In genomic region chr2:62198237-62198633, GRCh38 we compare ENCODE assay signal across 8 cellular contexts. TPM values are rescaled to one million over a fixed set of nuclear protein-coding genes. Genes with fewer than 3 reads are reported as not detected.
DNase-seq lines count a peak whose midpoint lies in the region; ATAC-seq, FAIRE-seq and TF ChIP-seq lines count a peak whose summit lies in the region.

No MANE protein-coding gene starts in this region.

- DNase-seq in H7 (no peak), SKM-1 (lab: John Stamatoyannopoulos, UW; ENCODE audit: unreplicated experiment) (peak; percentile 56), fibroblast of the aortic adventitia (ENCODE audit: low read depth) (no peak), spleen (no peak), RCC 7860 (ENCODE audit: low spot score) (no peak), cerebellar nuclear complex (lab: John Stamatoyannopoulos, UW) (no peak)
- DNase-seq in stimulated activated CD4-positive, alpha-beta T cell treated with anti-CD3 and anti-CD28 coated beads, Interleukin-4, amount 100 ng/mL, for 4 hours, result no peak

- peaks cover 45 to 78% (median 70%) of the 10 kb centered on the region in 6 donors for H3K4me1 ChIP-seq in spleen

- FAIRE-seq in RCC 7860 (lab: Jason Lieb, UNC), result no peak

- intact Hi-C loops in spleen (cut with DNase I; ENCODE audit: low total_unique reads), result loop anchor here (5.0 to 10.0 kb wide), 3 partner anchors 107 to 283 kb away; no protein-coding TSS in a partner anchor

- H3K4me3 ChIP-seq in H7 (ENCODE audit: insufficient read depth, low read depth, low read length) (peak overlapping the region; percentile 91), fibroblast of the aortic adventitia (ENCODE audit: low read depth, low read length) (peak overlapping the region; percentile 94), spleen (peak overlapping the region in 7 of 8 donors; percentile 85 to 98 (median 92))

- no peaks in the 10 kb centered on the region for H3K27me3 ChIP-seq in H7 (ENCODE audit: control insufficient read depth, insufficient read depth, low read length)
- no peaks in the 10 kb centered on the region for H3K27me3 ChIP-seq in spleen (replicated peaks in 1 of 7)

- H3K27ac ChIP-seq in spleen, result peak overlapping the region in 7 of 8 donors; percentile 94 to 99 (median 98)

- no peaks in the 10 kb centered on the region for H3K9me3 ChIP-seq in spleen

- no peak for ATAC-seq in GM19397 (IDR thresholded peaks at IDR 0.05; ENCODE audit: unreplicated experiment)

- TF ChIP-seq POLR2A in spleen (IDR thresholded peaks at IDR 0.05), result no peak

- WGBS in spleen, 5 donors, result 4 to 17% (median 11%) methylated on average over 1 of the region's 1 CpG

- no peaks in the 10 kb centered on the region for H3K36me3 ChIP-seq in H7 (replicated peaks; ENCODE audit: control insufficient read depth, insufficient read depth, low read length)
- H3K36me3 ChIP-seq in spleen, result no peaks in the 10 kb centered on the region

- TF ChIP-seq CTCF in fibroblast of the aortic adventitia (IDR thresholded peaks at IDR 0.05; ENCODE audit: insufficient read depth, low read length) (no peak), spleen (IDR thresholded peaks at IDR 0.05 in 8 of 11, conservative IDR thresholded peaks at IDR 0.05 in 3 of 11) (no peak)

RNA-seq across cellular contexts. Expression of gene B3GNT2, which starts 2.3 kb away (rescaled TPM):
- total RNA-seq in H7 (2014; rRNA removed; shearing (Covaris generic)), result 33.4 and 34.8 TPM in 2 replicates
- total RNA-seq in fibroblast of the aortic adventitia (ENCODE audit: low replicate concordance), result 14.1 and 14.2 TPM in 2 replicates
- total RNA-seq in spleen, result 10 to 100 TPM; 21.3 to 40.3 (median 28.9) TPM
- polyA plus RNA-seq in spleen, result 10 to 100 TPM in 1 of 3 donors, 1 to 10 TPM in 2; 6.5 to 11.3 (median 8.5) TPM
